In genomic region chr22:31399211-31400022, GRCh38 we compare ENCODE assay signal across 8 cellular contexts. TPM values are rescaled to one million over a fixed set of nuclear protein-coding genes. Genes with fewer than 3 reads are reported as not detected.
DNase-seq lines count a peak whose midpoint lies in the region; ATAC-seq and TF ChIP-seq lines count a peak whose summit lies in the region.

TSS of gene DRG1 (plus strand) at chr22:31399604. CDS start at chr22:31399684, 80 bp downstream.

- H3K4me3 ChIP-seq in GM08714 (ENCODE audit: low read length) (peak within 1 kb of the TSS; percentile 88), osteoblast (ENCODE audit: insufficient read depth, low read length) (peak within 1 kb of the TSS; percentile 90), thoracic aorta (peak within 1 kb of the TSS; percentile 91)

- H3K9me3 ChIP-seq in osteoblast (ENCODE audit: low read depth, low read length) (no peaks in the 10 kb centered on the region), thoracic aorta (no peaks in the 10 kb centered on the region)

- H3K27ac ChIP-seq in osteoblast (ENCODE audit: low read depth, low read length) = peak within 1 kb of the TSS; percentile 93
- H3K27ac ChIP-seq in thoracic aorta = peak within 1 kb of the TSS; percentile 78 to 79

- H4K20me1 ChIP-seq in osteoblast (ENCODE audit: insufficient read depth, low read length) = peaks cover 7% of the 10 kb centered on the region

- peaks cover 0 to 2% of the 10 kb centered on the region in 2 donors for H3K9me3 Mint-ChIP-seq in activated naive CD4-positive, alpha-beta T cell treated with anti-CD3 and anti-CD28 coated beads, Interleukin-2, amount 50 U/mL, for 72 hours

- ATAC-seq in HG02588 (IDR thresholded peaks at IDR 0.05; ENCODE audit: unreplicated experiment) = peak; percentile 95
- ATAC-seq in SK-N-SH treated with all-trans-retinoic acid at 6 μM for 48 hours = peak; percentile 99
- peak; percentile 99 to 100 for ATAC-seq in activated naive CD4-positive, alpha-beta T cell treated with anti-CD3 and anti-CD28 coated beads, Interleukin-2, amount 50 U/mL, for 72 hours
- peak; percentile 89 for ATAC-seq in thoracic aorta (ENCODE audit: insufficient number of reproducible peaks, low FRiP score, low read depth)

- H3K4me1 ChIP-seq in osteoblast (ENCODE audit: insufficient read depth, low read length) = peaks cover 18% of the 10 kb centered on the region
- peaks cover 11 to 17% of the 10 kb centered on the region in 2 donors for H3K4me1 ChIP-seq in thoracic aorta (ENCODE audit: control insufficient read depth in 1 of 2, low read depth in 2 of 2)

- peaks cover 50% of the 10 kb centered on the region for H3K79me2 ChIP-seq in osteoblast (ENCODE audit: insufficient read depth, low read length)

- H3K4me2 ChIP-seq in osteoblast (ENCODE audit: insufficient read depth, low read length) = peak within 1 kb of the TSS; percentile 96

- H3K27ac Mint-ChIP-seq in activated naive CD4-positive, alpha-beta T cell treated with anti-CD3 and anti-CD28 coated beads, Interleukin-2, amount 50 U/mL, for 72 hours = peak within 1 kb of the TSS; percentile 95 to 100

- H2AFZ ChIP-seq in osteoblast (ENCODE audit: low read length) = peak within 1 kb of the TSS; percentile 99

- DNase-seq in NCI-H1092 (lab: John Stamatoyannopoulos, UW) (peak; percentile 97), glomerular visceral epithelial cell (ENCODE audit: extremely low spot score) (peak; percentile 93), osteoblast (ENCODE audit: insufficient read length, low spot score, missing footprints) (peak; percentile 97), thoracic aorta (ENCODE audit: low spot score) (peak; percentile 88)
- DNase-seq in activated naive CD4-positive, alpha-beta T cell treated with anti-CD3 and anti-CD28 coated beads, Interleukin-2, amount 50 U/mL, for 72 hours (ENCODE audit: low spot score in 2 of 2) = peak; percentile 97 to 98

- peaks cover 16 to 33% of the 10 kb centered on the region in 2 donors for H3K36me3 Mint-ChIP-seq in activated naive CD4-positive, alpha-beta T cell treated with anti-CD3 and anti-CD28 coated beads, Interleukin-2, amount 50 U/mL, for 72 hours

- no peaks in the 10 kb centered on the region for H3K27me3 ChIP-seq in osteoblast (ENCODE audit: insufficient read depth, low read length)
- no peaks in the 10 kb centered on the region for H3K27me3 ChIP-seq in thoracic aorta (replicated peaks; ENCODE audit: insufficient read depth)

- H3K36me3 ChIP-seq in osteoblast (ENCODE audit: insufficient read depth, low read length) (peaks cover 23% of the 10 kb centered on the region), thoracic aorta (peaks cover 5% of the 10 kb centered on the region)

- TF ChIP-seq CTCF in osteoblast (IDR thresholded peaks at IDR 0.05; ENCODE audit: extremely low read depth, low read depth, low read length) = no peak
- TF ChIP-seq CTCF in thoracic aorta (IDR thresholded peaks at IDR 0.05) = no peak

TF ChIP-seq in SK-N-SH treated with all-trans-retinoic acid at 6 μM for 48 hours, 23 proteins besides CTCF, POLR2A, EP300 and RAD21:
- TF ChIP-seq TSHZ2 (CRISPR knock-in tag; IDR thresholded peaks at IDR 0.05) (0 out of 2 replicates have a peak, but pooled peaks have one; percentile 20), PATZ1 (CRISPR knock-in tag; IDR thresholded peaks at IDR 0.05; ENCODE audit: borderline replicate concordance) (no peak)

RNA-seq across cellular contexts. Expression of gene DRG1, which starts in this region (rescaled TPM):
- total RNA-seq in activated naive CD4-positive, alpha-beta T cell treated with anti-CD3 and anti-CD28 coated beads, Interleukin-2, amount 50 U/mL, for 72 hours = 100 to 1,000 TPM; 100 to 103 TPM
- total RNA-seq in osteoblast (68.0 and 71.0 TPM in 2 replicates), thoracic aorta (10 to 100 TPM; 37.5 to 38.8 TPM)

Comparison
In these comparisons a context has a peak if more than half of its experiments do, and no peak if none do; other contexts are left out.
1. Peak in every context shown above with its lines: DNase-seq, ATAC-seq, H3K4me3 ChIP-seq and H3K27ac ChIP-seq.